Comparison of ENCODE assay signal across 8 cellular contexts in genomic region chr20:1388706-1389483, GRCh38. TPM values are rescaled to one million over a fixed set of nuclear protein-coding genes. Genes with fewer than 3 reads are reported as not detected.
DNase-seq lines count a peak whose midpoint lies in the region; ATAC-seq and TF ChIP-seq lines count a peak whose summit lies in the region.

No MANE protein-coding gene starts in this region.

- ATAC-seq in HG03432 (IDR thresholded peaks at IDR 0.05; ENCODE audit: unreplicated experiment) (no peak), HG03135 (IDR thresholded peaks at IDR 0.05; ENCODE audit: unreplicated experiment) (no peak)

- TF ChIP-seq CTCF in Calu3 (IDR thresholded peaks at IDR 0.05; ENCODE audit: unreplicated experiment) (no peak), neural crest cell (conservative IDR thresholded peaks at IDR 0.05) (no peak)

- H3K36me3 Mint-ChIP-seq in Calu3 (ENCODE audit: insufficient read depth, unreplicated experiment) = peaks cover 23% of the 10 kb centered on the region
- H3K36me3 Mint-ChIP-seq in neural crest cell (ENCODE audit: low read depth) = no peaks in the 10 kb centered on the region

- H3K9me3 Mint-ChIP-seq in Calu3 (ENCODE audit: low read depth, unreplicated experiment) = no peaks in the 10 kb centered on the region
- no peaks in the 10 kb centered on the region for H3K9me3 Mint-ChIP-seq in neural crest cell

- CTCF ChIA-PET in Calu3 (lab: Charles Lee) (no interaction called here), HEK293T (lab: Yijun Ruan, JAX) (interaction anchor here (0.6 kb wide), 1 partner anchor 778 kb away, joined by 4 read pairs; no protein-coding TSS in a partner anchor)

- H3K4me1 Mint-ChIP-seq in Calu3 (ENCODE audit: low read depth, unreplicated experiment) (peaks cover 30% of the 10 kb centered on the region), neural crest cell (peaks cover 50% of the 10 kb centered on the region)

- in situ Hi-C loops in G401 (cut with HindIII; ENCODE audit: low sequenced_read_pairs) = no loop called here

- H3K4me3 Mint-ChIP-seq in Calu3 (ENCODE audit: low read depth, unreplicated experiment) (no peak overlapping the region), neural crest cell (peak overlapping the region; percentile 72)

- no TSS peak for BruUV-seq in Calu3 (replicated peaks; lab: Mats Ljungman, UMichigan)

- POLR2A ChIA-PET in HEK293T (lab: Yijun Ruan, JAX) = no interaction called here

- no peaks in the 10 kb centered on the region for H3K27me3 Mint-ChIP-seq in Calu3 (ENCODE audit: unreplicated experiment)
- H3K27me3 Mint-ChIP-seq in neural crest cell (ENCODE audit: low read depth) = peaks cover 11% of the 10 kb centered on the region

- DNase-seq in Calu3 (no peak), NCI-H69 (lab: John Stamatoyannopoulos, UW) (peak; percentile 23), caudate nucleus (lab: John Stamatoyannopoulos, UW) (no peak), neural crest cell (ENCODE audit: low read depth, low spot score) (no peak), HEK293T (ENCODE audit: extremely low spot score) (no peak), G401 (ENCODE audit: low spot score) (no peak)

- H3K27ac Mint-ChIP-seq in Calu3 (ENCODE audit: unreplicated experiment) (peak overlapping the region; percentile 58), neural crest cell (ENCODE audit: unreplicated experiment) (peak overlapping the region; percentile 93)

- intact Hi-C loops in Calu3 (cut with micrococcal nuclease; ENCODE audit: unreplicated experiment) = no loop called here

- peak overlapping the region; percentile 86 for H3K27ac ChIP-seq in caudate nucleus (ENCODE audit: low read depth, low read length)

TF ChIP-seq in HEK293T, 16 proteins besides CTCF, POLR2A, EP300 and RAD21:
- TF ChIP-seq CTBP1 (IDR thresholded peaks at IDR 0.05; ENCODE audit: borderline replicate concordance) (no peak), SP1 (IDR thresholded peaks at IDR 0.05) (no peak), FOXM1 (IDR thresholded peaks at IDR 0.05; ENCODE audit: borderline replicate concordance) (no peak), FOXK2 (IDR thresholded peaks at IDR 0.05) (no peak), SUZ12 (IDR thresholded peaks at IDR 0.05) (no peak), BHLHE40 (IDR thresholded peaks at IDR 0.05; ENCODE audit: borderline replicate concordance) (no peak), ZNF384 (IDR thresholded peaks at IDR 0.05) (no peak), FOXA1 (IDR thresholded peaks at IDR 0.05) (no peak), ELF4 (IDR thresholded peaks at IDR 0.05) (no peak), TARDBP (IDR thresholded peaks at IDR 0.05) (no peak), LEF1 (IDR thresholded peaks at IDR 0.05; ENCODE audit: borderline replicate concordance) (no peak), PKNOX1 (IDR thresholded peaks at IDR 0.05) (no peak), HDGF (IDR thresholded peaks at IDR 0.05; ENCODE audit: borderline replicate concordance) (no peak), ARNT (IDR thresholded peaks at IDR 0.05) (no peak), NFRKB (IDR thresholded peaks at IDR 0.05) (no peak), L3MBTL2 (conservative IDR thresholded peaks at IDR 0.05) (no peak)

RNA-seq across cellular contexts. Expression of gene FKBP1A, which starts 4.0 kb away (rescaled TPM):
- 166 and 173 TPM in 2 replicates for total RNA-seq in Calu3 (2022)
- 176 and 185 TPM in 2 replicates for total RNA-seq in neural crest cell
- 158 and 170 TPM in 2 replicates for total RNA-seq in G401 (2014; rRNA removed; shearing (Covaris generic))

RNA-seq across cellular contexts. Expression of gene SDCBP2, which starts 60.0 kb away (rescaled TPM):
- 8.2 and 18.9 TPM in 2 replicates for total RNA-seq in Calu3 (2022)
- total RNA-seq in neural crest cell = 1.6 and 2.4 TPM in 2 replicates
- total RNA-seq in G401 (2014; rRNA removed; shearing (Covaris generic)) = 0.49 and 2.0 TPM in 2 replicates
